1 cellular context compared by ENCODE assay signal in the genomic region with DNA sequence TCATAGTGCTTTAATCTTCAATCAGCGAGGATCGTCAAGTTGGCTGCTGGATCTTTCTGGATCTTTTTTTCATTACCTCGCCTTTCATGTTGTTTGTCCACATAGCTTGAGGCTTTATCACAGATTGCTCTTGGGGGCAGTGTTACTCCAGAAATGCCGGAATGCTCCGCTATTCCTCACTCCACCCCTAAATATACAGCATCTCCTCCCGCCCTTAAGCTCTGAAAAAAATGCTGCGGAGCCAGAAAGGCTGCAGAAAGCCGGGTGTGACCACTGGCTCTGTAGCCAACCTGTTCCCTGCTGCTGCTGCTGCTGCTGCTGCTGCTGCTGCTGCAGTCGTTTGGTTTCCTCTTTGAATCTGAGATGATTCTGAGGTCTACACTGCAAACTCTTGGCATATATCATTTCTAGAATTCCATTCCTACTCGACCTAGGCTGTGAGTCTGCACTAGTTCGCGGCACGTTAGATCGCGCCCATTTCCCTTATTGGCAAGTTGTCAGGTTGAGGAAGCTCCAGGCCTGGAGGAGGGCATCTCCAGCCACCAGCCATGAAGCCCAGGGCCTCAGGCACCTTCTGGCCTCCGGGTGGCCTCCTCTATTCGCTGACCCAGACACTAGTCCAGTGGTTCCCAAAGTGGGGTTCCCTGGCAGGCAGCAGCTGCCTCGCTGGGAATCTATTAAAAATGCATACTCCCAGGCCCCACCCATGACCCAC.
TF ChIP-seq lines count a peak whose summit lies in the region.

No MANE protein-coding gene starts in this region.

TF ChIP-seq in H1, 55 proteins besides CTCF, POLR2A, EP300 and RAD21:
- TF ChIP-seq, protein P1, sequence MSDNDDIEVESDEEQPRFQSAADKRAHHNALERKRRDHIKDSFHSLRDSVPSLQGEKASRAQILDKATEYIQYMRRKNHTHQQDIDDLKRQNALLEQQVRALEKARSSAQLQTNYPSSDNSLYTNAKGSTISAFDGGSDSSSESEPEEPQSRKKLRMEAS (IDR thresholded peaks at IDR 0.05): 0 out of 2 replicates have a peak, but pooled peaks have one; percentile 19
- TF ChIP-seq TEAD4 (IDR thresholded peaks at IDR 0.05; ENCODE audit: low read depth, low read length) (0 out of 2 replicates have a peak, but pooled peaks have one; percentile 10), KDM1A (IDR thresholded peaks at IDR 0.05; ENCODE audit: borderline replicate concordance, low read length) (peak; percentile 88), TAF7 (optimal IDR thresholded peaks at IDR 0.05; ENCODE audit: borderline replicate concordance, low read depth, low read length) (peak; percentile 84), MAFK (IDR thresholded peaks at IDR 0.05; ENCODE audit: low read depth, low read length) (no peak), SIX5 (IDR thresholded peaks at IDR 0.05; ENCODE audit: low read depth, low read length) (no peak), TBP (IDR thresholded peaks at IDR 0.05; ENCODE audit: low read depth, low read length) (peak; percentile 19; the same call in 1 of the 2 replicates), SP1 (IDR thresholded peaks at IDR 0.05; ENCODE audit: low read depth, low read length) (peak; percentile 87)
